In genomic region chr17:47905221-47905733, GRCh38 we compare ENCODE assay signal across 10 cellular contexts. TPM values are rescaled to one million over a fixed set of nuclear protein-coding genes. Genes with fewer than 3 reads are reported as not detected.
DNase-seq lines count a peak whose midpoint lies in the region; ATAC-seq and TF ChIP-seq lines count a peak whose summit lies in the region.
"Had no signal": no experiment of that assay in that cellular context is flagged by ENCODE, and none has a peak within 500 bp of the region (broad histone marks: within the 10 kb centered on the region; RNA-seq: fewer than 3 reads in every experiment).

No MANE protein-coding gene starts in this region.

- no peaks in the 10 kb centered on the region for H3K9me2 ChIP-seq in PC-3 (replicated peaks; ENCODE audit: low read length)

- H3K27me3 ChIP-seq in PC-3 (ENCODE audit: low read length) = no peaks in the 10 kb centered on the region
- no peaks in the 10 kb centered on the region for H3K27me3 ChIP-seq in ectodermal cell (ENCODE audit: control insufficient read depth, insufficient read depth, low read length, poor library complexity, severe bottlenecking)

- H3K4me1 ChIP-seq in PC-3 (ENCODE audit: insufficient read depth, low read length) (no peaks in the 10 kb centered on the region; the same call in 1 of the 2 replicates), ectodermal cell (ENCODE audit: control insufficient read depth, insufficient read depth, low read length) (peaks cover 34% of the 10 kb centered on the region)

- TF ChIP-seq CTCF in PC-3 (conservative IDR thresholded peaks at IDR 0.05; ENCODE audit: low read depth, low read length) = no peak
- no peak for TF ChIP-seq CTCF in GM13977 (IDR thresholded peaks at IDR 0.05; ENCODE audit: extremely low read depth, insufficient read depth, missing control alignments)

- no peak overlapping the region for H3K4me2 ChIP-seq in PC-3 (ENCODE audit: low read length)

- H3K36me3 Mint-ChIP-seq in activated T-helper 2 cell treated with anti-CD3 and anti-CD28 coated beads, Interferon-gamma antibody, Interleukin-2, Interleukin-4, amounts not matched to agents 10 μg/mL and 5 μg/mL and 100 μg/mL, durations not matched to agents 14 hours and 24 hours and 36 hours (ENCODE audit: low read depth) = peaks cover 14% of the 10 kb centered on the region

- no peaks in the 10 kb centered on the region for H3K27me3 Mint-ChIP-seq in activated T-helper 2 cell treated with anti-CD3 and anti-CD28 coated beads, Interferon-gamma antibody, Interleukin-2, Interleukin-4, amounts not matched to agents 10 μg/mL and 5 μg/mL and 100 μg/mL, durations not matched to agents 14 hours and 24 hours and 36 hours (ENCODE audit: low read depth)

- ATAC-seq in PC-3 = peak; percentile 77
- ATAC-seq: K562 had no signal

- peak; percentile 32 for DNase-seq in PC-3
- peak; percentile 63 to 67 for DNase-seq in lung microvascular endothelial cell (ENCODE audit: low read depth in 2 of 2)
- peak; percentile 90 for DNase-seq in superior temporal gyrus (ENCODE audit: extremely low spot score)
- DNase-seq in OCI-M2 (lab: John Stamatoyannopoulos, UW; ENCODE audit: unreplicated experiment) = no peak
- DNase-seq in NCI-H774 (lab: John Stamatoyannopoulos, UW) = no peak
- DNase-seq in activated T-helper 2 cell treated with anti-CD3 and anti-CD28 coated beads, Interferon-gamma antibody, Interleukin-2, Interleukin-4, amounts not matched to agents 10 μg/mL and 5 μg/mL and 100 μg/mL, durations not matched to agents 14 hours and 24 hours and 36 hours (ENCODE audit: low spot score) = no peak
- DNase-seq in GM13977 (ENCODE audit: low spot score) = no peak

- H3K4me3 ChIP-seq in PC-3 (ENCODE audit: low read length) (no peak overlapping the region), ectodermal cell (ENCODE audit: insufficient read depth, low read depth, low read length) (no peak overlapping the region)
- H3K4me3 ChIP-seq: K562 had no signal

- H3K27ac ChIP-seq in PC-3 (ENCODE audit: low read length) (no peak overlapping the region), ectodermal cell (ENCODE audit: insufficient read depth, low read depth, low read length, poor library complexity, severe bottlenecking) (peak overlapping the region; percentile 62)

- POLR2A ChIA-PET in PC-3 (lab: Charles Lee; ENCODE audit: unreplicated experiment) = interaction anchor here (0.6 kb wide), 1 partner anchor 51 kb away, joined by 5 read pairs; no protein-coding TSS in a partner anchor

- H3K9me3 ChIP-seq in PC-3 (ENCODE audit: low read length) (no peaks in the 10 kb centered on the region), ectodermal cell (ENCODE audit: control insufficient read depth, low read length) (no peaks in the 10 kb centered on the region)

- no peaks in the 10 kb centered on the region for H4K20me1 ChIP-seq in PC-3 (ENCODE audit: low read length)

- no peak overlapping the region for H3K9ac ChIP-seq in PC-3 (ENCODE audit: low read length)

- no peaks in the 10 kb centered on the region for H3K9me3 Mint-ChIP-seq in activated T-helper 2 cell treated with anti-CD3 and anti-CD28 coated beads, Interferon-gamma antibody, Interleukin-2, Interleukin-4, amounts not matched to agents 10 μg/mL and 5 μg/mL and 100 μg/mL, durations not matched to agents 14 hours and 24 hours and 36 hours

- no peaks in the 10 kb centered on the region for H3F3A ChIP-seq in PC-3 (ENCODE audit: low read length, unreplicated experiment)

- in situ Hi-C loops in GM13977 (cut with MboI; ENCODE audit: low pct_unique_long_range_greater_than_20kb, low sequenced_read_pairs, unreplicated experiment) = no loop called here

- no peak overlapping the region for H2AFZ ChIP-seq in PC-3 (ENCODE audit: low read length)

- 83 to 84% methylated on average over 8 of the region's 8 CpGs for WGBS in ectodermal cell, 2 experiments

- H3K4me3 Mint-ChIP-seq in activated T-helper 2 cell treated with anti-CD3 and anti-CD28 coated beads, Interferon-gamma antibody, Interleukin-2, Interleukin-4, amounts not matched to agents 10 μg/mL and 5 μg/mL and 100 μg/mL, durations not matched to agents 14 hours and 24 hours and 36 hours (ENCODE audit: low read depth) = no peak overlapping the region

- CTCF ChIA-PET in PC-3 (lab: Charles Lee) = interaction anchor here (0.6 to 1.1 kb wide), 2 partner anchors 42 to 182 kb away, joined by 3 to 7 read pairs; no protein-coding TSS in a partner anchor

- no peaks in the 10 kb centered on the region for H3K36me3 ChIP-seq in PC-3 (ENCODE audit: low read depth, low read length)
- H3K36me3 ChIP-seq in ectodermal cell (ENCODE audit: control insufficient read depth, insufficient read depth, low read length) = no peaks in the 10 kb centered on the region

- no TSS peak for BruUV-seq in PC-3 (replicated peaks; lab: Mats Ljungman, UMichigan)

- H3K4me1 Mint-ChIP-seq in activated T-helper 2 cell treated with anti-CD3 and anti-CD28 coated beads, Interferon-gamma antibody, Interleukin-2, Interleukin-4, amounts not matched to agents 10 μg/mL and 5 μg/mL and 100 μg/mL, durations not matched to agents 14 hours and 24 hours and 36 hours (ENCODE audit: low read depth) = peaks cover 5% of the 10 kb centered on the region

- no peak overlapping the region for H3K27ac Mint-ChIP-seq in activated T-helper 2 cell treated with anti-CD3 and anti-CD28 coated beads, Interferon-gamma antibody, Interleukin-2, Interleukin-4, amounts not matched to agents 10 μg/mL and 5 μg/mL and 100 μg/mL, durations not matched to agents 14 hours and 24 hours and 36 hours

- intact Hi-C loops in PC-3 (cut with micrococcal nuclease) = no loop called here
- intact Hi-C loops in activated T-helper 2 cell treated with anti-CD3 and anti-CD28 coated beads, Interferon-gamma antibody, Interleukin-2, Interleukin-4, amounts not matched to agents 10 μg/mL and 5 μg/mL and 100 μg/mL, durations not matched to agents 14 hours and 24 hours and 36 hours (cut with micrococcal nuclease) = no loop called here

- H3K79me2 ChIP-seq in PC-3 (ENCODE audit: low read length) = no peaks in the 10 kb centered on the region

RNA-seq across cellular contexts. Expression of gene SP2, which starts 9.2 kb away (rescaled TPM):
- total RNA-seq in PC-3 (2014; rRNA removed) = 3.9 and 6.5 TPM in 2 replicates
- 20.6 TPM for polyA plus RNA-seq in ectodermal cell (2013, experiment 1 of 4)
- polyA plus RNA-seq in ectodermal cell (2013, experiment 2 of 4) = 22.6 TPM
- polyA plus RNA-seq in ectodermal cell (2013, experiment 3 of 4) = 15.2 TPM
- polyA plus RNA-seq in ectodermal cell (2013, experiment 4 of 4) = 17.0 TPM
- 0.87 and 1.8 TPM in 2 replicates for total RNA-seq in lung microvascular endothelial cell
- total RNA-seq in activated T-helper 2 cell treated with anti-CD3 and anti-CD28 coated beads, Interferon-gamma antibody, Interleukin-2, Interleukin-4, amounts not matched to agents 10 μg/mL and 5 μg/mL and 100 μg/mL, durations not matched to agents 14 hours and 24 hours and 36 hours = 16.5 and 19.7 TPM in 2 replicates

RNA-seq across cellular contexts. Expression of gene PNPO, which starts 36.1 kb away (rescaled TPM):
- 49.8 and 57.5 TPM in 2 replicates for total RNA-seq in PC-3 (2014; rRNA removed)
- polyA plus RNA-seq in ectodermal cell (2013, experiment 1 of 4) = 13.1 TPM
- 12.6 TPM for polyA plus RNA-seq in ectodermal cell (2013, experiment 2 of 4)
- polyA plus RNA-seq in ectodermal cell (2013, experiment 3 of 4) = 7.5 TPM
- 11.0 TPM for polyA plus RNA-seq in ectodermal cell (2013, experiment 4 of 4)
- 15.7 and 24.4 TPM in 2 replicates for total RNA-seq in lung microvascular endothelial cell
- total RNA-seq in activated T-helper 2 cell treated with anti-CD3 and anti-CD28 coated beads, Interferon-gamma antibody, Interleukin-2, Interleukin-4, amounts not matched to agents 10 μg/mL and 5 μg/mL and 100 μg/mL, durations not matched to agents 14 hours and 24 hours and 36 hours = 41.0 and 45.9 TPM in 2 replicates

RNA-seq across cellular contexts. Expression of gene PRR15L, which starts 52.4 kb away (rescaled TPM):
- 3.8 and 6.0 TPM in 2 replicates for total RNA-seq in PC-3 (2014; rRNA removed)
- not detected for polyA plus RNA-seq in ectodermal cell (2013, experiment 1 of 4)
- 0.12 TPM for polyA plus RNA-seq in ectodermal cell (2013, experiment 2 of 4)
- polyA plus RNA-seq in ectodermal cell (2013, experiment 3 of 4) = not detected
- not detected for polyA plus RNA-seq in ectodermal cell (2013, experiment 4 of 4)
- not detected in 2 replicates for total RNA-seq in lung microvascular endothelial cell
- total RNA-seq in activated T-helper 2 cell treated with anti-CD3 and anti-CD28 coated beads, Interferon-gamma antibody, Interleukin-2, Interleukin-4, amounts not matched to agents 10 μg/mL and 5 μg/mL and 100 μg/mL, durations not matched to agents 14 hours and 24 hours and 36 hours = not detected in 2 replicates
- total RNA-seq: K562, mononuclear cell had no signal

RNA-seq across cellular contexts. Expression of gene SP6, which starts 54.3 kb away (rescaled TPM):
- total RNA-seq in PC-3 (2014; rRNA removed) (3.1 and 3.9 TPM in 2 replicates), lung microvascular endothelial cell (0.65 and 3.0 TPM in 2 replicates)
- 6.6 TPM for polyA plus RNA-seq in ectodermal cell (2013, experiment 1 of 4)
- polyA plus RNA-seq in ectodermal cell (2013, experiment 2 of 4) = 4.5 TPM
- polyA plus RNA-seq in ectodermal cell (2013, experiment 3 of 4) = 2.5 TPM
- polyA plus RNA-seq in ectodermal cell (2013, experiment 4 of 4) = 3.0 TPM
- 0.09 and 0.14 TPM in 2 replicates for total RNA-seq in activated T-helper 2 cell treated with anti-CD3 and anti-CD28 coated beads, Interferon-gamma antibody, Interleukin-2, Interleukin-4, amounts not matched to agents 10 μg/mL and 5 μg/mL and 100 μg/mL, durations not matched to agents 14 hours and 24 hours and 36 hours

Comparison
In these comparisons a context has a peak if more than half of its experiments do, and no peak if none do; other contexts are left out.
1. DNase-seq: peak in PC-3 (single experiment), lung microvascular endothelial cell (2 of 2) and superior temporal gyrus (single experiment); none in OCI-M2 (single experiment), NCI-H774 (single experiment), activated T-helper 2 cell treated with anti-CD3 and anti-CD28 coated beads, Interferon-gamma antibody, Interleukin-2, Interleukin-4, amounts not matched to agents 10 μg/mL and 5 μg/mL and 100 μg/mL, durations not matched to agents 14 hours and 24 hours and 36 hours (single experiment) and GM13977 (single experiment).